ENCODE assay signal across 8 cellular contexts in the genomic region with DNA sequence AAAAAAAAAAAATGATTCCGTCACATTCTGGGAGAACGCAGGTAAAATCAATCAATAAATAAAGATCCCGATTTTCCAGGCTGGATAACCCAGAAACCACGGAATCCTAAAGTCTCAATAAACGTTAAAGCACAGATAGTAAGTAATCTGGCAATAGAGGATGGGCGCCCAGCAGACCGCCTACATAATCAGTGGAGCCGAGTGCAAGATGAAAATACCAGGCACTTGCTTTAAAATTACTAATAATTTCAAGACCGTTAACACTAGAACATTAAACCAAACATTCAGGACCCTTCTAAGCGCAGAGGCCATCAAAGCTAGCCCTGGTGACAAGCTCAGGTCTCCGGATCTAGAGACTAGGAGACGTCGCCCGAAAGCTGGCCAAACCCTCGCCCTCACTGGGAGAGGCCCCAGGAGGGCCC. TPM values are rescaled to one million over a fixed set of nuclear protein-coding genes. Genes with fewer than 3 reads are reported as not detected.
DNase-seq lines count a peak whose midpoint lies in the region; ATAC-seq and TF ChIP-seq lines count a peak whose summit lies in the region.

No MANE protein-coding gene starts in this region.

- no peak for ATAC-seq in activated CD4-positive, alpha-beta T cell treated with anti-CD3 and anti-CD28 coated beads for 36 hours
- no peak for ATAC-seq in HG03159 (IDR thresholded peaks at IDR 0.05; ENCODE audit: unreplicated experiment)

- H3K27ac ChIP-seq in thyroid gland, result peak overlapping the region; percentile 98 to 100 (median 99)

- H3K36me3 Mint-ChIP-seq in activated CD4-positive, alpha-beta T cell treated with anti-CD3 and anti-CD28 coated beads for 36 hours (ENCODE audit: low read depth), result peaks cover 24% of the 10 kb centered on the region

- no peaks in the 10 kb centered on the region for H3K9me3 Mint-ChIP-seq in activated CD4-positive, alpha-beta T cell treated with anti-CD3 and anti-CD28 coated beads for 36 hours (ENCODE audit: low read depth)

- peaks cover 15% of the 10 kb centered on the region for H3K4me1 ChIP-seq in adipocyte (ENCODE audit: control insufficient read depth, insufficient read depth, low read length)
- H3K4me1 ChIP-seq in thyroid gland, result peaks cover 14 to 16% of the 10 kb centered on the region in 2 donors

- no peaks in the 10 kb centered on the region for H3K9me3 ChIP-seq in adipocyte (ENCODE audit: control insufficient read depth, low read length)
- no peaks in the 10 kb centered on the region for H3K9me3 ChIP-seq in thyroid gland

- peak overlapping the region; percentile 85 for H3K4me3 Mint-ChIP-seq in activated CD4-positive, alpha-beta T cell treated with anti-CD3 and anti-CD28 coated beads for 36 hours

- no peaks in the 10 kb centered on the region for H3K27me3 ChIP-seq in adipocyte (replicated peaks; ENCODE audit: control insufficient read depth, insufficient read depth, low read length)
- H3K27me3 ChIP-seq in thyroid gland, result no peaks in the 10 kb centered on the region

- H3K36me3 ChIP-seq in adipocyte (ENCODE audit: control insufficient read depth, insufficient read depth, low read length, severe bottlenecking) (peaks cover 14% of the 10 kb centered on the region), thyroid gland (peaks cover 5 to 11% of the 10 kb centered on the region in 2 donors)

- intact Hi-C loops in activated CD4-positive, alpha-beta T cell treated with anti-CD3 and anti-CD28 coated beads for 36 hours (cut with DNase I, micrococcal nuclease), result loop anchor here in 1 of 2 experiments (10.0 kb wide), 1 partner anchor 1019 kb away; a partner anchor contains a TSS
- intact Hi-C loops in thyroid gland (cut with DNase I), result no loop called here

- no peak for DNase-seq in activated CD4-positive, alpha-beta T cell treated with anti-CD3 and anti-CD28 coated beads for 36 hours
- no peak for DNase-seq in activated CD4-positive, alpha-beta T cell treated with anti-CD3 and anti-CD28 coated beads for 1 hour
- DNase-seq in adipocyte (ENCODE audit: low read depth) (no peak), kidney glomerular epithelial cell (lab: John Stamatoyannopoulos, UW) (peak; percentile 63), thyroid gland (no peak)
- DNase-seq in stimulated activated CD4-positive, alpha-beta T cell treated with anti-CD3 and anti-CD28 coated beads, Interleukin-1b, Interleukin-23, amount 100 ng/mL, for 48 hours, result no peak
- DNase-seq in stimulated activated CD4-positive, alpha-beta T cell treated with anti-CD3 and anti-CD28 coated beads, Interleukin-4, amount 100 ng/mL, for 1 hour, result no peak

- H3K27me3 Mint-ChIP-seq in activated CD4-positive, alpha-beta T cell treated with anti-CD3 and anti-CD28 coated beads for 36 hours, result no peaks in the 10 kb centered on the region

- H3K27ac Mint-ChIP-seq in activated CD4-positive, alpha-beta T cell treated with anti-CD3 and anti-CD28 coated beads for 36 hours, result peak overlapping the region; percentile 97

- CTCF ChIA-PET in activated CD4-positive, alpha-beta T cell treated with anti-CD3 and anti-CD28 coated beads for 36 hours (lab: Charles Lee), result interaction anchor here (0.6 to 3.3 kb wide), 10 partner anchors 20 to 556 kb away, joined by 3 to 32 read pairs (median 9); a partner anchor contains a TSS

- WGBS in thyroid gland, 2 donors, result 20 to 26% methylated on average over 13 of the region's 15 CpGs

- H3K9ac ChIP-seq in adipocyte (ENCODE audit: low read length), result peak overlapping the region; percentile 95

- TF ChIP-seq POLR2A in thyroid gland (IDR thresholded peaks at IDR 0.05), result no peak

- H3K4me3 ChIP-seq in adipocyte (ENCODE audit: low read length) (peak overlapping the region; percentile 87), thyroid gland (replicated peaks in 1 of 3) (peak overlapping the region; percentile 63 to 97 (median 90))

- peaks cover 38% of the 10 kb centered on the region for H3K4me1 Mint-ChIP-seq in activated CD4-positive, alpha-beta T cell treated with anti-CD3 and anti-CD28 coated beads for 36 hours

- POLR2A ChIA-PET in activated CD4-positive, alpha-beta T cell treated with anti-CD3 and anti-CD28 coated beads for 36 hours (lab: Charles Lee), result interaction anchor here (1.0 to 2.8 kb wide), 8 partner anchors 20 to 186 kb away, joined by 3 to 35 read pairs (median 12); a partner anchor contains a TSS

- no peak for TF ChIP-seq CTCF in thyroid gland (IDR thresholded peaks at IDR 0.05)

RNA-seq across cellular contexts. Expression of a gene that starts 1.2 kb away (rescaled TPM):
- 10 to 100 TPM; 74.0 to 86.2 TPM for total RNA-seq in activated CD4-positive, alpha-beta T cell treated with anti-CD3 and anti-CD28 coated beads for 36 hours
- 100 to 1,000 TPM in 3 of 4 donors, 10 to 100 TPM in 1; 90.6 to 155 (median 132) TPM for total RNA-seq in thyroid gland

RNA-seq across cellular contexts. Expression of a gene that starts 1.4 kb away (rescaled TPM):
- total RNA-seq in activated CD4-positive, alpha-beta T cell treated with anti-CD3 and anti-CD28 coated beads for 36 hours, result 1 to 10 TPM; 1.5 to 1.6 TPM
- 10 to 100 TPM in 2 of 4 donors, 1 to 10 TPM in 2; 2.1 to 11.7 (median 8.4) TPM for total RNA-seq in thyroid gland

RNA-seq across cellular contexts. Expression of a gene that starts 17.1 kb away (rescaled TPM):
- total RNA-seq in activated CD4-positive, alpha-beta T cell treated with anti-CD3 and anti-CD28 coated beads for 36 hours, result under 1 TPM in 1 of 2 experiments, not detected in 1; 0.53 TPM
- total RNA-seq in thyroid gland, result 1 to 10 TPM in 2 of 4 donors, under 1 TPM in 1, not detected in 1; 0.63 to 3.5 (median 2.7) TPM

RNA-seq across cellular contexts. Expression of a gene that starts 19.3 kb away (rescaled TPM):
- total RNA-seq in activated CD4-positive, alpha-beta T cell treated with anti-CD3 and anti-CD28 coated beads for 36 hours, result 100 to 1,000 TPM; 101 to 115 TPM
- 10 to 100 TPM; 29.8 to 47.4 (median 39.3) TPM for total RNA-seq in thyroid gland

RNA-seq across cellular contexts. Expression of a gene that starts 22.6 kb away (rescaled TPM):
- 100 to 1,000 TPM; 414 to 418 TPM for total RNA-seq in activated CD4-positive, alpha-beta T cell treated with anti-CD3 and anti-CD28 coated beads for 36 hours
- 100 to 1,000 TPM; 117 to 193 (median 186) TPM for total RNA-seq in thyroid gland
